ENCODE assay signal across 35 cellular contexts in the genomic region with DNA sequence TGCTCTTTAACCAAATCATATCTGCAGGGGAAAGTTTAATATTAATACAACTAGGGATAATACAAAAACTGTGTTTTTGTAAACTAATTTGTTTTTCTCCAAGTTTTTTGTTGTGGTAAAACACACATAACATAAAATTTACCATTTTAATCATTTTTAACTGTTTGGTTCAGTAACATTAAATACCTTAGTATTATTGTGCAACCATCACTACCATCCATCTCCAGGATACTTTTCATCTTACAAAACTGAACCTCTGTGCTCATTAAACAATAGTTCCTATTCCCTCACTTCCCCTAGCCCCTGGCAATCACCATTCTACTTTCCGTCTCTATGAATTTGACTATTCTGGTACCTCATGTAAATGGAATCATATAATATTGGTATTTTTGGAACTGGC. TPM values are rescaled to one million over a fixed set of nuclear protein-coding genes. Genes with fewer than 3 reads are reported as not detected.
"Had no signal": no experiment of that assay in that cellular context is flagged by ENCODE, and none has a peak within 500 bp of the region (broad histone marks: within the 10 kb centered on the region; RNA-seq: fewer than 3 reads in every experiment).

No MANE protein-coding gene starts in this region.

- H3K27ac ChIP-seq: adrenal gland, ascending aorta, body of pancreas, brain microvascular endothelial cell, breast epithelium, cardiac muscle cell had no signal

- H3K27me3 ChIP-seq: adrenal gland, ascending aorta, body of pancreas, brain microvascular endothelial cell, breast epithelium, cardiac muscle cell had no signal

- H3K9me3 ChIP-seq: adrenal gland, ascending aorta, body of pancreas, breast epithelium had no signal

- H3K4me1 ChIP-seq: adrenal gland, ascending aorta, body of pancreas, breast epithelium had no signal

- H3K4me3 ChIP-seq: adrenal gland, ascending aorta, body of pancreas, breast epithelium, cardiac muscle cell had no signal

- H3K36me3 ChIP-seq: adrenal gland, ascending aorta, brain microvascular endothelial cell, breast epithelium, cardiac muscle cell had no signal

- ATAC-seq: activated naive CD4-positive, alpha-beta T cell treated with anti-CD3 and anti-CD28 coated beads, Interleukin-2, amount 50 U/mL, for 72 hours; activated naive CD8-positive, alpha-beta T cell treated with anti-CD3 and anti-CD28 coated beads, Interleukin-2, amount 50 U/mL, for 24 hours; activated T-cell treated with anti-CD3 and anti-CD28 coated beads, Interleukin-2, amount 50 U/mL, for 4 hours; activated T-cell treated with anti-CD3 and anti-CD28 coated beads, Interleukin-2, amount 50 U/mL, for 72 hours; activated T-helper 17 cell treated with anti-CD3 and anti-CD28 coated beads, Interleukin-2, amount 50 U/mL, for 72 hours; body of pancreas had no signal

- FAIRE-seq: astrocyte, bronchial epithelial cell had no signal

- DNase-seq: activated effector memory CD4-positive, alpha-beta T cell treated with anti-CD3 and anti-CD28 coated beads, Interleukin-2, amount 50 U/mL, for 16 hours; activated effector memory CD4-positive, alpha-beta T cell treated with Interleukin-2 at 50 U/mL for 16 hours; activated gamma-delta T cell; activated gamma-delta T cell treated with Interleukin-2 at 50 U/mL for 16 hours; activated naive CD4-positive, alpha-beta T cell; activated naive CD4-positive, alpha-beta T cell treated with anti-CD3 and anti-CD28 coated beads for 36 hours; activated naive CD4-positive, alpha-beta T cell treated with anti-CD3 and anti-CD28 coated beads, Interleukin-2, amount 10 ng/mL, durations not matched to agents 7 days and 5 days; activated naive CD4-positive, alpha-beta T cell treated with anti-CD3 and anti-CD28 coated beads, Interleukin-2, amount 50 U/mL, for 16 hours; activated naive CD4-positive, alpha-beta T cell treated with Interleukin-2 at 50 U/mL for 16 hours; activated naive CD8-positive, alpha-beta T cell treated with anti-CD3 and anti-CD28 coated beads for 36 hours; activated naive CD8-positive, alpha-beta T cell treated with anti-CD3 and anti-CD28 coated beads, Interleukin-2, amount 10 ng/mL, durations not matched to agents 7 days and 5 days; activated naive CD8-positive, alpha-beta T cell treated with anti-CD3 and anti-CD28 coated beads, Interleukin-2, amount 50 U/mL, for 24 hours; activated T-cell treated with anti-CD3 and anti-CD28 coated beads, Interleukin-2, amount 50 U/mL, for 24 hours; activated T-cell treated with anti-CD3 and anti-CD28 coated beads, Interleukin-2, amount 50 U/mL, for 4 hours; activated T-cell treated with anti-CD3 and anti-CD28 coated beads, Interleukin-2, amount 50 U/mL, for 48 hours; activated T-cell treated with anti-CD3 and anti-CD28 coated beads, Interleukin-2, amount 50 U/mL, for 72 hours; adrenal gland; amniotic stem cell; amygdala; anterior cingulate cortex; aorta; body of pancreas; brain microvascular endothelial cell; caudate nucleus; central memory CD4-positive, alpha-beta T cell; cerebellar nuclear complex had no signal

RNA-seq across cellular contexts. Expression of gene BEND6, which starts 15.9 kb away (rescaled TPM):
- total RNA-seq: activated naive CD4-positive, alpha-beta T cell treated with anti-CD3 and anti-CD28 coated beads for 36 hours; activated naive CD4-positive, alpha-beta T cell treated with anti-CD3 and anti-CD28 coated beads, Interleukin-2, amount 50 U/mL, for 72 hours; activated naive CD8-positive, alpha-beta T cell treated with anti-CD3 and anti-CD28 coated beads for 36 hours; activated naive CD8-positive, alpha-beta T cell treated with anti-CD3 and anti-CD28 coated beads, Interleukin-2, amount 10 ng/mL, durations not matched to agents 7 days and 5 days; activated T-helper 1 cell treated with anti-CD3 and anti-CD28 coated beads, Interleukin-12 subunit alpha, Interleukin-12 subunit beta, Interleukin-2, Interleukin-4 antibody, amounts not matched to agents 30 ng/mL and 10 ng/mL and 1 ng/mL, durations not matched to agents 14 hours and 24 hours and 36 hours; activated T-helper 2 cell treated with anti-CD3 and anti-CD28 coated beads, Interferon-gamma antibody, Interleukin-2, Interleukin-4, amounts not matched to agents 10 μg/mL and 5 μg/mL and 100 μg/mL, durations not matched to agents 14 hours and 24 hours and 36 hours had no signal
